In genomic region chr1:233025566-233025965, GRCh38 we compare ENCODE assay signal across 18 cellular contexts.
DNase-seq lines count a peak whose midpoint lies in the region; ATAC-seq, FAIRE-seq and TF ChIP-seq lines count a peak whose summit lies in the region.
"Had no signal": no experiment of that assay in that cellular context is flagged by ENCODE, and none has a peak within 500 bp of the region (broad histone marks: within the 10 kb centered on the region; RNA-seq: fewer than 3 reads in every experiment).

No MANE protein-coding gene starts in this region.

- no peaks in the 10 kb centered on the region for H3K79me2 ChIP-seq in GM23338 (replicated peaks; ENCODE audit: insufficient read depth)

- no peak overlapping the region for H3K4me2 ChIP-seq in GM23338
- H3K4me2 ChIP-seq: PC-9 had no signal

- no peak for ATAC-seq in GM23338
- ATAC-seq in HG02970 (IDR thresholded peaks at IDR 0.05; ENCODE audit: low FRiP score, unreplicated experiment), result no peak

- H3K9me3 Mint-ChIP-seq in GM23338, result no peaks in the 10 kb centered on the region; the same call in 2 of the 3 replicates
- H3K9me3 Mint-ChIP-seq: nephron had no signal

- 0 out of 4 replicates have a peak, but pooled peaks of 1 of the 2 experiments have one; percentile 0 for TF ChIP-seq CTCF in GM23338 (conservative IDR thresholded peaks at IDR 0.05; ENCODE audit: low read depth in 2 of 2)

- no peaks in the 10 kb centered on the region for H3F3A ChIP-seq in GM23338 (replicated peaks; ENCODE audit: low read depth)

- no peak overlapping the region for H3K4me3 Mint-ChIP-seq in GM23338
- H3K4me3 Mint-ChIP-seq: nephron had no signal

- H3K36me3 Mint-ChIP-seq in GM23338 (ENCODE audit: low read depth), result peaks cover 17% of the 10 kb centered on the region

- no peaks in the 10 kb centered on the region for H4K20me1 ChIP-seq in GM23338 (replicated peaks; ENCODE audit: insufficient read depth)

- no peak overlapping the region for H2AFZ ChIP-seq in GM23338
- H2AFZ ChIP-seq: PC-9 had no signal

- peak overlapping the region; percentile 37; the same call in 1 of the 2 replicates for H3K27ac Mint-ChIP-seq in GM23338

- DNase-seq in GM23338 (ENCODE audit: low spot score) (peak; percentile 24), NCI-H526 treated with DMSO at 0.1 percent for 48 hours (lab: John Stamatoyannopoulos, UW) (peak; percentile 67), renal cortical epithelial cell (ENCODE audit: low read depth) (peak; percentile 50), DMS153 (lab: John Stamatoyannopoulos, UW) (no peak), NCI-H2081 (lab: John Stamatoyannopoulos, UW) (no peak)
- DNase-seq: cerebellar nuclear complex; kidney; NCI-H2029 treated with DMSO at 0.1 percent for 48 hours; spleen; stimulated activated CD8-positive, alpha-beta memory T cell treated with anti-CD3 and anti-CD28 coated beads, Interleukin-4, amount 100 ng/mL, for 48 hours; T-helper 9 cell had no signal

- H3K27ac ChIP-seq in GM23338 (ENCODE audit: low read depth), result no peak overlapping the region
- H3K27ac ChIP-seq: HL-60, PC-9, SK-N-MC, spleen had no signal

- H3K27me3 ChIP-seq in GM23338 (ENCODE audit: insufficient read depth), result no peaks in the 10 kb centered on the region
- H3K27me3 ChIP-seq: BE2C, spleen had no signal

- no peaks in the 10 kb centered on the region; the same call in 1 of the 2 replicates for H3K36me3 ChIP-seq in GM23338 (ENCODE audit: insufficient read depth)
- H3K36me3 ChIP-seq: BE2C had no signal

- H3K27me3 Mint-ChIP-seq in GM23338 (ENCODE audit: insufficient read depth, low read depth, poor library complexity), result peaks cover 9% of the 10 kb centered on the region

- H3K4me3 ChIP-seq in GM23338, result no peak overlapping the region
- H3K4me3 ChIP-seq: PC-9, SK-N-MC, spleen had no signal

- no peaks in the 10 kb centered on the region for H3K9me2 ChIP-seq in GM23338 (ENCODE audit: insufficient read depth)

- H3K4me1 Mint-ChIP-seq in GM23338, result peaks cover 31% of the 10 kb centered on the region

- H3K4me1 ChIP-seq in GM23338 (ENCODE audit: insufficient read depth), result peaks cover 23% of the 10 kb centered on the region
- H3K4me1 ChIP-seq: BE2C had no signal

- peak; percentile 41 for FAIRE-seq in endometrium (lab: Jason Lieb, UNC)
- FAIRE-seq: kidney had no signal

TF ChIP-seq in GM23338, 12 proteins besides CTCF, POLR2A, EP300 and RAD21:
- TF ChIP-seq JUNB (IDR thresholded peaks at IDR 0.05; ENCODE audit: unreplicated experiment), result no peak
- no peak for TF ChIP-seq EZH2phosphoT487 (IDR thresholded peaks at IDR 0.05; ENCODE audit: unreplicated experiment)
- no peak for TF ChIP-seq ZNF331 (CRISPR knock-in tag; IDR thresholded peaks at IDR 0.05; ENCODE audit: low read depth)
- TF ChIP-seq ETS1 (IDR thresholded peaks at IDR 0.05), result no peak
- TF ChIP-seq NANOG (IDR thresholded peaks at IDR 0.05; ENCODE audit: borderline replicate concordance), result no peak
- TF ChIP-seq POLR2AphosphoS5 (IDR thresholded peaks at IDR 0.05; ENCODE audit: low read depth), result no peak
- TF ChIP-seq ZNF114 (CRISPR knock-in tag; IDR thresholded peaks at IDR 0.05), result no peak
- no peak for TF ChIP-seq EZH2 (IDR thresholded peaks at IDR 0.05; ENCODE audit: low read depth, unreplicated experiment)
- no peak for TF ChIP-seq STAT1 (IDR thresholded peaks at IDR 0.05; ENCODE audit: unreplicated experiment)
- no peak for TF ChIP-seq REST (IDR thresholded peaks at IDR 0.05; ENCODE audit: unreplicated experiment)
- TF ChIP-seq ZNF462 (CRISPR knock-in tag; IDR thresholded peaks at IDR 0.05), result no peak
- TF ChIP-seq CREB1 (CRISPR knock-in tag; IDR thresholded peaks at IDR 0.05; ENCODE audit: low read depth), result no peak

Comparison
In these comparisons a context has a peak if more than half of its experiments do, and no peak if none do; other contexts are left out.
1. DNase-seq: peak in GM23338 (single experiment), NCI-H526 treated with DMSO at 0.1 percent for 48 hours (single experiment) and renal cortical epithelial cell (single experiment); none in DMS153 (single experiment) and NCI-H2081 (0 of 2).